Comparison of ENCODE assay signal across 8 cellular contexts in the genomic region with DNA sequence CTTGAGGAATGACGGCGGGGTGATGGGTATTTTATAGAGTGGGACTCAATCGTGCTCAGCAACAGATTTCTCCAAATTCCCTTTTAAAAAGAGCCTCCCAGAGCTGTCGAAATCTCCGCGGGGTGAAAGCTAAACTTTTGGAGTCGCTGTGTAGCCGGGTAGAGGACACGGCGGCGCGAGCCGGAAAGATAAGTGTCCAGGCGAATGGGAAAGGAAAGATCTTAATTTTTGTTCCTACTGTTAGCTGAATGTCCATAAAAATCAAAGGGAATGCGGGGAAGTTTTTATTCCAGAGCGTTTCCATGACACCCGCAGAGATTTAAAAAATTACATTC. TPM values are rescaled to one million over a fixed set of nuclear protein-coding genes. Genes with fewer than 3 reads are reported as not detected.
DNase-seq lines count a peak whose midpoint lies in the region; TF ChIP-seq lines count a peak whose summit lies in the region.

No MANE protein-coding gene starts in this region.

- no peaks in the 10 kb centered on the region for H3K36me3 ChIP-seq in NT2/D1 (ENCODE audit: insufficient read depth, insufficient read length, low read length)

- H3K27me3 ChIP-seq in AG04450 (ENCODE audit: control insufficient read depth, insufficient read depth, low read length), result peaks cover 76% of the 10 kb centered on the region
- H3K27me3 ChIP-seq in NT2/D1 (ENCODE audit: insufficient read depth, insufficient read length), result peaks cover 77% of the 10 kb centered on the region

- H3K27ac Mint-ChIP-seq in nephron, result no peak overlapping the region

- CTCF ChIA-PET in AG04450 (lab: Charles Lee), result interaction anchor here (0.7 to 3.0 kb wide), 19 partner anchors 11 to 631 kb away, joined by 3 to 113 read pairs (median 10); no protein-coding TSS in a partner anchor

- POLR2A ChIA-PET in AG04450 (lab: Yijun Ruan, JAX), result interaction anchor here (0.6 kb wide), 1 partner anchor 494 kb away, joined by 3 read pairs; no protein-coding TSS in a partner anchor

- no peaks in the 10 kb centered on the region for H3K36me3 Mint-ChIP-seq in nephron (ENCODE audit: low read depth)

- TF ChIP-seq CTCF in AG04450 (IDR thresholded peaks at IDR 0.05; ENCODE audit: low read depth, low read length) (no peak), epithelial cell of esophagus (IDR thresholded peaks at IDR 0.05; ENCODE audit: insufficient read depth, low read depth, low read length, missing control alignments) (no peak), nephron (IDR thresholded peaks at IDR 0.05; ENCODE audit: unreplicated experiment in 3 of 3) (no peak)

- no peaks in the 10 kb centered on the region; the same call in 1 of the 2 replicates for H3K9me3 ChIP-seq in AG04450 (ENCODE audit: control insufficient read depth, insufficient read depth, low read length)
- H3K9me3 ChIP-seq in NT2/D1 (ENCODE audit: insufficient read depth, low read length), result no peaks in the 10 kb centered on the region

- H3K4me3 ChIP-seq in AG04450 (ENCODE audit: low read depth, low read length) (peak overlapping the region; percentile 57), NT2/D1 (ENCODE audit: insufficient read length, low read depth) (peak overlapping the region; percentile 40), epithelial cell of esophagus (ENCODE audit: low read length) (peak overlapping the region; percentile 57)

- H3K27ac ChIP-seq in AG04450 (ENCODE audit: low read depth, low read length), result no peak overlapping the region

- DNase-seq in AG04450 (ENCODE audit: low read depth, low spot score) (no peak), NT2/D1 (ENCODE audit: low read depth, low spot score) (no peak), epithelial cell of esophagus (ENCODE audit: low read depth) (no peak), foreskin melanocyte (no peak), NCI-H226 (no peak), NCI-H2107 treated with DMSO at 0.1 percent for 48 hours (lab: John Stamatoyannopoulos, UW; ENCODE audit: unreplicated experiment) (no peak), NCI-H146 (lab: John Stamatoyannopoulos, UW) (no peak)

- H3K9ac ChIP-seq in NT2/D1 (ENCODE audit: insufficient read length, low read depth), result peak overlapping the region; percentile 6

- H3K4me1 ChIP-seq in NT2/D1 (ENCODE audit: insufficient read depth, insufficient read length), result peaks cover 10% of the 10 kb centered on the region

- H3K9me3 Mint-ChIP-seq in nephron, result no peaks in the 10 kb centered on the region

- peak overlapping the region; percentile 90 to 95 (median 91) for H3K4me3 Mint-ChIP-seq in nephron

- H3K27me3 Mint-ChIP-seq in nephron (ENCODE audit: low read depth), result peaks cover 98% of the 10 kb centered on the region

- H3K4me1 Mint-ChIP-seq in nephron, result peaks cover 30% of the 10 kb centered on the region

RNA-seq across cellular contexts. Expression of a gene that starts 9.1 kb away (rescaled TPM):
- polyA plus RNA-seq in AG04450 (2011; rRNA removed), result not detected in 2 replicates
- not detected in 2 replicates for polyA minus RNA-seq in AG04450 (2011; rRNA and poly(A)+ RNA removed)
